8 cellular contexts compared by ENCODE assay signal in the genomic region with DNA sequence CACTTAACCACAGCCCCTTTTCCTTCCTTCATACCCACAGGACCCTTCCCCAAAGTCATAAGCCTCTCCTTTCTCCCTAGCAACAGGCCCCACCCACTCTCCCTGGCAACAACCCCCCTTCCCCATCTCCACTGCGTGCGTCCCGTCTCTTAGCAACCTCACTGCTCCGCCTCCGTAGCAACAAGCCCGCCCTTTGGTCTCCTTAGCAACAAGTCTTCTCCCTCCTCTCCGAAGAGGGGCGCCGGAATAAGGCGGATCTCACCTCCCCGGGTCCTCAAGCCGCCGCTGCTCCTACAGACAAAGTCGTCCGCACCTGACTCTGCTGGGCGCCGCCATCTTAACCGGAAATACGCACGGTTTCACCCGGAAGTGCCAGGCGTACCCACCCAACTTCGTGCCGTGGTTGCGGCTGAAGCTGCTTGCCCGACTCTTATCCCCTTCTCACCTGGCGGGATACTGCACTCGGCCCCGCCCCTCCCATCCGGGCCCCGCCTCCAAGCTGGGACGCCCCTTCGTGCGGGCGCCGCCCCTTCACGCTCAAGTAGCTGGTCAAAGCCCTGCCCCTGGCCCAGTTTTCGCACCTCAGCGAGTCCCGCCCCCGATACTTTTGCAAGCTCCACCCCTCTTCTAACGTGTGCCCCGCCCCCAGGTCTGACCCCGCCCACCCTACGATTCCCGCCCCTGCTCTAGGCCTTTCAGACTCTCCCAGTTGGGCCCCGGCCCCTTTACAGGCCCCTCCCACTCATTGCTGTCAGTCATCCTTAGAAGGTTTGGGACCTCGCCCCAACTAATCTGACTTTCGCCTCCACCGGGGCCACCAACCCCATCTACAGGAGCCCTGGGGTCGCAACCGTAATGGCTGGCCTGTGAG. TPM values are rescaled to one million over a fixed set of nuclear protein-coding genes. Genes with fewer than 3 reads are reported as not detected.
DNase-seq lines count a peak whose midpoint lies in the region; ATAC-seq and TF ChIP-seq lines count a peak whose summit lies in the region.

A gene with protein sequence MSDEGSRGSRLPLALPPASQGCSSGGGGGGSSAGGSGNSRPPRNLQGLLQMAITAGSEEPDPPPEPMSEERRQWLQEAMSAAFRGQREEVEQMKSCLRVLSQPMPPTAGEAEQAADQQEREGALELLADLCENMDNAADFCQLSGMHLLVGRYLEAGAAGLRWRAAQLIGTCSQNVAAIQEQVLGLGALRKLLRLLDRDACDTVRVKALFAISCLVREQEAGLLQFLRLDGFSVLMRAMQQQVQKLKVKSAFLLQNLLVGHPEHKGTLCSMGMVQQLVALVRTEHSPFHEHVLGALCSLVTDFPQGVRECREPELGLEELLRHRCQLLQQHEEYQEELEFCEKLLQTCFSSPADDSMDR (minus strand): TSS at position 338 of the 871 bp plus-strand sequence. CDS start 502 bp downstream, outside the sequence.

- ATAC-seq in HG03442 (IDR thresholded peaks at IDR 0.05; ENCODE audit: unreplicated experiment): peak; percentile 68

- peaks cover 4% of the 10 kb centered on the region for H3K4me1 ChIP-seq in colonic mucosa

- peaks cover 3% of the 10 kb centered on the region for H3K27me3 ChIP-seq in colonic mucosa

- TF ChIP-seq CTCF in colonic mucosa (IDR thresholded peaks at IDR 0.05): no peak

- intact Hi-C loops in colonic mucosa (cut with DNase I): no loop called here

- H3K9ac ChIP-seq in colonic mucosa (ENCODE audit: low read depth in 2 of 2, low read length in 2 of 2): peak within 1 kb of the TSS; percentile 59 to 76

- H3K9me3 ChIP-seq in colonic mucosa: no peaks in the 10 kb centered on the region

- peak; percentile 73 for TF ChIP-seq POLR2A in GM19193 (IDR thresholded peaks at IDR 0.05; ENCODE audit: extremely low read depth, insufficient read depth, insufficient read length)

- DNase-seq in AG20443 (ENCODE audit: low spot score) (peak; percentile 92), NCI-H524 treated with DMSO at 0.1 percent for 48 hours (lab: John Stamatoyannopoulos, UW) (peak; percentile 96), colonic mucosa (peak; percentile 97), kidney tubule cell (ENCODE audit: low spot score) (peak; percentile 98)
- peak; percentile 90 to 93 for DNase-seq in activated CD4-positive, alpha-beta T cell treated with anti-CD3 and anti-CD28 coated beads for 4 hours
- DNase-seq in stimulated activated CD4-positive, alpha-beta T cell treated with anti-CD3 and anti-CD28 coated beads, Interleukin-1b, Interleukin-23, amount 100 ng/mL, for 24 hours (ENCODE audit: low read depth in 4 of 4, low spot score in 1 of 4): peak; percentile 85 to 92 (median 90)

- peak within 1 kb of the TSS; percentile 64 for H3K27ac ChIP-seq in colonic mucosa

- H3K4me3 ChIP-seq in colonic mucosa: peak within 1 kb of the TSS; percentile 73

- no peaks in the 10 kb centered on the region for H3K36me3 ChIP-seq in colonic mucosa

RNA-seq across cellular contexts. Expression of the gene that starts here (rescaled TPM):
- 10 to 100 TPM; 29.0 to 82.3 TPM for total RNA-seq in colonic mucosa

Comparison
In these comparisons a context has a peak if more than half of its experiments do, and no peak if none do; other contexts are left out.
1. Peak in every context shown above with its lines: DNase-seq, ATAC-seq, H3K4me3 ChIP-seq and H3K27ac ChIP-seq.